23 cellular contexts compared by ENCODE assay signal in the genomic region with DNA sequence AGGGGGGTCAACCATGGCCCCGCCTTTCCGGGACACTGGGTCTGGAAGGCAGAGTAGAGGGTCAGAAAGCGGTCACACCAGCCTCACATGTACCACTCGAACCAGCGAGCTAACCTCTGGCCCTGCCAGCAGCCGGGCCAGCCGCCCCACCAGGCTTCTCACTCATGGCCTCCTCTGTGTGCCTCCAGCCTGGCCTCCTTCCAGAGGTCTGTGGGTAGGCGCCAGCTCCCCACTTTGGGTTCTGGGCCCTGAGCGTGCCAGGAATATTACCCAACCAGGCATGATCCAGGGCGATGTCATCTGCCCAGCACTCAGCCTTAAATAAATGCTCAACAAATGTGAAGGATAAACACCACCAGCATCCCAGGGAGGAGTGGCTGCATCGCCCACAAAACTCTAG. TPM values are rescaled to one million over a fixed set of nuclear protein-coding genes. Genes with fewer than 3 reads are reported as not detected.
"Had no signal": no experiment of that assay in that cellular context is flagged by ENCODE, and none has a peak within 500 bp of the region (broad histone marks: within the 10 kb centered on the region; RNA-seq: fewer than 3 reads in every experiment).

No MANE protein-coding gene starts in this region.

- H3K27ac Mint-ChIP-seq: activated naive CD8-positive, alpha-beta T cell; dendritic cell treated with granulocyte-macrophage colony-stimulating factor and Interleukin-4, amounts not matched to agents 40 ng/mL and 50 ng/mL, for 4 days; effector memory CD8-positive, alpha-beta T cell; natural killer cell treated with Interleukin-12 subunit alpha and Interleukin-12 subunit beta and Interleukin-15 and Interleukin-18, amount 100 ng/mL, for 72 hours had no signal

- H3K27ac ChIP-seq: brain microvascular endothelial cell, epithelial cell of prostate, prostate gland, thoracic aorta, uterus had no signal

- H3K36me3 Mint-ChIP-seq: activated naive CD8-positive, alpha-beta T cell; natural killer cell treated with Interleukin-12 subunit alpha and Interleukin-12 subunit beta and Interleukin-15 and Interleukin-18, amount 100 ng/mL, for 72 hours had no signal

- H3K4me3 ChIP-seq: mucosa of descending colon, prostate gland, thoracic aorta, uterus had no signal

- H3K4me1 ChIP-seq: prostate gland, uterus had no signal

- H3K9me3 Mint-ChIP-seq: activated T-cell treated with anti-CD3 and anti-CD28 coated beads, Interleukin-2, amount 50 U/mL, for 4 hours; dendritic cell treated with granulocyte-macrophage colony-stimulating factor and Interleukin-4, amounts not matched to agents 40 ng/mL and 50 ng/mL, for 4 days; effector memory CD8-positive, alpha-beta T cell; natural killer cell treated with Interleukin-12 subunit alpha and Interleukin-12 subunit beta and Interleukin-15 and Interleukin-18, amount 100 ng/mL, for 72 hours had no signal

- ATAC-seq: activated CD4-positive, CD25-positive, alpha-beta regulatory T cell treated with anti-CD3 and anti-CD28 coated beads, Interleukin-2, amount 50 U/mL, for 24 hours; activated T-cell treated with anti-CD3 and anti-CD28 coated beads, Interleukin-2, amount 50 U/mL, for 4 hours; effector memory CD8-positive, alpha-beta T cell; left colon; mucosa of descending colon; natural killer cell treated with Interleukin-12 subunit alpha and Interleukin-12 subunit beta and Interleukin-15 and Interleukin-18, amount 100 ng/mL, for 72 hours; sciatic nerve; stimulated activated naive CD8-positive, alpha-beta T cell treated with anti-CD3 and anti-CD28 coated beads, Interleukin-15, Interleukin-2, amounts not matched to agents 100 U/mL and 50 U/mL, for 24 hours had no signal

- DNase-seq: activated effector memory CD4-positive, alpha-beta T cell treated with anti-CD3 and anti-CD28 coated beads, Interleukin-2, amount 50 U/mL, for 16 hours; activated T-cell treated with anti-CD3 and anti-CD28 coated beads, Interleukin-2, amount 50 U/mL, for 4 hours; brain microvascular endothelial cell; cerebellar nuclear complex; effector memory CD8-positive, alpha-beta T cell; hypothalamus; left colon; mammary epithelial cell; mucosa of descending colon; nucleus accumbens; stimulated activated CD4-positive, alpha-beta T cell treated with anti-CD3 and anti-CD28 coated beads, Interleukin-4, amount 100 ng/mL, for 1 hour; stimulated activated CD8-positive, alpha-beta memory T cell treated with anti-CD3 and anti-CD28 coated beads, Interleukin-4, amount 100 ng/mL, for 48 hours; stimulated activated naive CD8-positive, alpha-beta T cell treated with anti-CD3 and anti-CD28 coated beads, Interleukin-15, Interleukin-2, amounts not matched to agents 100 U/mL and 50 U/mL, for 24 hours; T-helper 2 cell; uterus had no signal

- H3K9me3 ChIP-seq: mucosa of descending colon, prostate gland, thoracic aorta, uterus had no signal

- H3K36me3 ChIP-seq: brain microvascular endothelial cell, prostate gland, uterus had no signal

- H3K4me3 Mint-ChIP-seq: activated naive CD8-positive, alpha-beta T cell; activated T-cell treated with anti-CD3 and anti-CD28 coated beads, Interleukin-2, amount 50 U/mL, for 4 hours; dendritic cell treated with granulocyte-macrophage colony-stimulating factor and Interleukin-4, amounts not matched to agents 40 ng/mL and 50 ng/mL, for 4 days; effector memory CD8-positive, alpha-beta T cell; natural killer cell treated with Interleukin-12 subunit alpha and Interleukin-12 subunit beta and Interleukin-15 and Interleukin-18, amount 100 ng/mL, for 72 hours had no signal

RNA-seq across cellular contexts. Expression of a gene that starts 5.8 kb away (rescaled TPM):
- total RNA-seq: mammary epithelial cell had no signal
- polyA plus RNA-seq: mammary epithelial cell had no signal
